ENCODE assay signal across 2 cellular contexts in the genomic region with DNA sequence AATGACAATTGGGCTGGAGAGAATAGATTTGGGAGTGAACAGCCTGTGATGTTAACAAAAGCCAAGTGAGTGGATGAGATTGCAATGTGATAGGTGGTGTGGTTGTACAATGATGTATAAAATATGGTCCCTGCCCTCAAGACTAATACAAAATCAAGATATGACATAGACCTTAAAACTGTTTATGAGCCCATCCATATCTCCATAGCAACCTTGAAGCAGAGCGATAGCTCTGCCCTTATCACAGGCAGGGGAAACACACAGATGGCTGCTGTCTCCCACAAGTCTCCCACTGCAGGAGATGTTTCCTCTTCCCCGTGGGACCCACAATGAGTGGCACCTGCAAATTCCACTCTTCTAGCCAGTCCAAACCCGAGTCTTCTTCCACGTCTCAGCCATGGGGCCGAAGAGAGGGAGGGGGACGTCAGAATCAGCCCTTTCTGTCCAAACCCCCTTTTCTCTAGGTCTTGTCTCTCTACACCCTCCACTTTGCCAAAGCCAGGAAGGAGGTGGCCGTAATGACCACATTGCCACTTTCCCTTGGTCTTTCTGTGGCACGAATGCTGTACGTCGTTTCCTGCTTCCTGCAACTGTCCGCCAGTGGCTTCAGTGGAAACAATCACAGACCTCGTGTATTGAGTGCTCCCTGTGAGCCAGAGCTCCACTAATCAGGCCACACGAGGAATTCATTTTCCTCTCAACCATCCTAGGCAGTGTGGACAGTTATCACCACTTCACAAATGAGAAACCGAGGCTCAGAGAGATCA.
TF ChIP-seq lines count a peak whose summit lies in the region.

No MANE protein-coding gene starts in this region.

TF ChIP-seq in SK-N-SH, 30 proteins besides CTCF, POLR2A, EP300 and RAD21 (continued from another document):
- TF ChIP-seq, protein P1, sequence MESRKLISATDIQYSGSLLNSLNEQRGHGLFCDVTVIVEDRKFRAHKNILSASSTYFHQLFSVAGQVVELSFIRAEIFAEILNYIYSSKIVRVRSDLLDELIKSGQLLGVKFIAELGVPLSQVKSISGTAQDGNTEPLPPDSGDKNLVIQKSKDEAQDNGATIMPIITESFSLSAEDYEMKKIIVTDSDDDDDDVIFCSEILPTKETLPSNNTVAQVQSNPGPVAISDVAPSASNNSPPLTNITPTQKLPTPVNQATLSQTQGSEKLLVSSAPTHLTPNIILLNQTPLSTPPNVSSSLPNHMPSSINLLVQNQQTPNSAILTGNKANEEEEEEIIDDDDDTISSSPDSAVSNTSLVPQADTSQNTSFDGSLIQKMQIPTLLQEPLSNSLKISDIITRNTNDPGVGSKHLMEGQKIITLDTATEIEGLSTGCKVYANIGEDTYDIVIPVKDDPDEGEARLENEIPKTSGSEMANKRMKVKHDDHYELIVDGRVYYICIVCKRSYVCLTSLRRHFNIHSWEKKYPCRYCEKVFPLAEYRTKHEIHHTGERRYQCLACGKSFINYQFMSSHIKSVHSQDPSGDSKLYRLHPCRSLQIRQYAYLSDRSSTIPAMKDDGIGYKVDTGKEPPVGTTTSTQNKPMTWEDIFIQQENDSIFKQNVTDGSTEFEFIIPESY (IDR thresholded peaks at IDR 0.05; ENCODE audit: borderline replicate concordance, low read depth): no peak
- no peak for TF ChIP-seq SMC3 (IDR thresholded peaks at IDR 0.05; ENCODE audit: low read depth, low read length)
- TF ChIP-seq YY1 (IDR thresholded peaks at IDR 0.05; ENCODE audit: low read depth): no peak
- no peak for TF ChIP-seq SIN3A (IDR thresholded peaks at IDR 0.05; ENCODE audit: borderline replicate concordance, low read depth, low read length)
- TF ChIP-seq, protein P2, sequence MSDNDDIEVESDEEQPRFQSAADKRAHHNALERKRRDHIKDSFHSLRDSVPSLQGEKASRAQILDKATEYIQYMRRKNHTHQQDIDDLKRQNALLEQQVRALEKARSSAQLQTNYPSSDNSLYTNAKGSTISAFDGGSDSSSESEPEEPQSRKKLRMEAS (IDR thresholded peaks at IDR 0.05; ENCODE audit: low read depth): no peak
- TF ChIP-seq JUND (IDR thresholded peaks at IDR 0.05): no peak
- TF ChIP-seq RCOR1 (IDR thresholded peaks at IDR 0.05; ENCODE audit: low read length): no peak
- TF ChIP-seq RFX5 (IDR thresholded peaks at IDR 0.05; ENCODE audit: low read length): no peak
- no peak for TF ChIP-seq MXI1 (IDR thresholded peaks at IDR 0.05; ENCODE audit: low read depth, low read length)
TF ChIP-seq in SK-N-SH: peak in this region for 0.

TF ChIP-seq in SK-N-SH treated with all-trans-retinoic acid at 6 μM for 48 hours, 23 proteins besides CTCF, POLR2A, EP300 and RAD21 (continued from another document):
- TF ChIP-seq, protein P3, sequence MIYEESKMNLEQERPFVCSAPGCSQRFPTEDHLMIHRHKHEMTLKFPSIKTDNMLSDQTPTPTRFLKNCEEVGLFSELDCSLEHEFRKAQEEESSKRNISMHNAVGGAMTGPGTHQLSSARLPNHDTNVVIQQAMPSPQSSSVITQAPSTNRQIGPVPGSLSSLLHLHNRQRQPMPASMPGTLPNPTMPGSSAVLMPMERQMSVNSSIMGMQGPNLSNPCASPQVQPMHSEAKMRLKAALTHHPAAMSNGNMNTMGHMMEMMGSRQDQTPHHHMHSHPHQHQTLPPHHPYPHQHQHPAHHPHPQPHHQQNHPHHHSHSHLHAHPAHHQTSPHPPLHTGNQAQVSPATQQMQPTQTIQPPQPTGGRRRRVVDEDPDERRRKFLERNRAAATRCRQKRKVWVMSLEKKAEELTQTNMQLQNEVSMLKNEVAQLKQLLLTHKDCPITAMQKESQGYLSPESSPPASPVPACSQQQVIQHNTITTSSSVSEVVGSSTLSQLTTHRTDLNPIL (CRISPR knock-in tag; IDR thresholded peaks at IDR 0.05; ENCODE audit: low read depth): no peak
